17 cellular contexts compared by ENCODE assay signal in genomic region chr13:51179432-51179971, GRCh38. TPM values are rescaled to one million over a fixed set of nuclear protein-coding genes. Genes with fewer than 3 reads are reported as not detected.
DNase-seq lines count a peak whose midpoint lies in the region; ATAC-seq and TF ChIP-seq lines count a peak whose summit lies in the region.
"Had no signal": no experiment of that assay in that cellular context is flagged by ENCODE, and none has a peak within 500 bp of the region (broad histone marks: within the 10 kb centered on the region; RNA-seq: fewer than 3 reads in every experiment).

No MANE protein-coding gene starts in this region.

- peak overlapping the region; percentile 100 for H3K27ac ChIP-seq in GM23338 (ENCODE audit: low read depth)
- H3K27ac ChIP-seq: BLaER1 had no signal

- H3K36me3 ChIP-seq in GM23338 (ENCODE audit: insufficient read depth): peaks cover 55% of the 10 kb centered on the region
- H3K36me3 ChIP-seq: BE2C, BLaER1 had no signal

- peaks cover 26% of the 10 kb centered on the region for H4K20me1 ChIP-seq in GM23338 (replicated peaks; ENCODE audit: insufficient read depth)
- H4K20me1 ChIP-seq: BLaER1 had no signal

- no peaks in the 10 kb centered on the region for H3K9me2 ChIP-seq in GM23338 (ENCODE audit: insufficient read depth)

- H3K27me3 Mint-ChIP-seq in GM23338 (ENCODE audit: insufficient read depth, low read depth, poor library complexity) (peaks cover 27% of the 10 kb centered on the region), WTC11 (ENCODE audit: low read depth) (no peaks in the 10 kb centered on the region)
- H3K27me3 Mint-ChIP-seq in T-helper 2 cell treated with Interferon-gamma antibody and Interleukin-4, amounts not matched to agents 5 μg/mL and 100 μg/mL, for 36 hours (ENCODE audit: low read depth): peaks cover 35% of the 10 kb centered on the region

- DNase-seq in GM23338 (ENCODE audit: low spot score) (no peak), WTC11 (ENCODE audit: low spot score) (no peak), activated gamma-delta T cell treated with Interleukin-2 at 50 U/mL for 16 hours (no peak)
- DNase-seq in T-helper 2 cell treated with Interferon-gamma antibody and Interleukin-4, amounts not matched to agents 5 μg/mL and 100 μg/mL, for 36 hours (ENCODE audit: low spot score): no peak
- DNase-seq: 8988T; ACHN; BE2C; C1 segment of cervical spinal cord; CD4-positive, alpha-beta memory T cell; CD4-positive, CD25-positive, alpha-beta regulatory T cell; CD8-positive, alpha-beta memory T cell; COR-L47; DMS79 treated with DMSO at 0.1 percent for 48 hours; GF-D8 had no signal

- ATAC-seq in GM23338 (no peak), WTC11 (no peak)
- no peak for ATAC-seq in activated CD4-positive, CD25-positive, alpha-beta regulatory T cell treated with anti-CD3 and anti-CD28 coated beads, Interleukin-2, amount 50 U/mL, for 24 hours

- H3K4me3 Mint-ChIP-seq in GM23338 (0 out of 3 replicates have a peak overlapping the region, but pooled peaks have one; percentile 17), WTC11 (no peak overlapping the region)
- H3K4me3 Mint-ChIP-seq in T-helper 2 cell treated with Interferon-gamma antibody and Interleukin-4, amounts not matched to agents 5 μg/mL and 100 μg/mL, for 36 hours: no peak overlapping the region
- H3K4me3 Mint-ChIP-seq: CD14-positive monocyte; CD4-positive, alpha-beta memory T cell; CD4-positive, CD25-positive, alpha-beta regulatory T cell; CD8-positive, alpha-beta memory T cell had no signal

- peaks cover 63% of the 10 kb centered on the region for H3F3A ChIP-seq in GM23338 (replicated peaks; ENCODE audit: low read depth)

- H3K27ac Mint-ChIP-seq in GM23338: no peak overlapping the region
- peak overlapping the region; percentile 30; the same call in 1 of the 2 replicates for H3K27ac Mint-ChIP-seq in WTC11
- no peak overlapping the region for H3K27ac Mint-ChIP-seq in T-helper 2 cell treated with Interferon-gamma antibody and Interleukin-4, amounts not matched to agents 5 μg/mL and 100 μg/mL, for 36 hours
- H3K27ac Mint-ChIP-seq: CD14-positive monocyte; CD4-positive, alpha-beta memory T cell; CD4-positive, CD25-positive, alpha-beta regulatory T cell; CD8-positive, alpha-beta memory T cell had no signal

- peaks cover 74% of the 10 kb centered on the region for H3K36me3 Mint-ChIP-seq in GM23338 (ENCODE audit: low read depth)
- peaks cover 76% of the 10 kb centered on the region for H3K36me3 Mint-ChIP-seq in WTC11
- no peaks in the 10 kb centered on the region for H3K36me3 Mint-ChIP-seq in T-helper 2 cell treated with Interferon-gamma antibody and Interleukin-4, amounts not matched to agents 5 μg/mL and 100 μg/mL, for 36 hours (ENCODE audit: low read depth)
- H3K36me3 Mint-ChIP-seq: CD14-positive monocyte; CD4-positive, alpha-beta memory T cell; CD4-positive, CD25-positive, alpha-beta regulatory T cell; CD8-positive, alpha-beta memory T cell had no signal

- H3K9me3 Mint-ChIP-seq in GM23338: no peaks in the 10 kb centered on the region; the same call in 2 of the 3 replicates
- no peaks in the 10 kb centered on the region for H3K9me3 Mint-ChIP-seq in WTC11
- H3K9me3 Mint-ChIP-seq in T-helper 2 cell treated with Interferon-gamma antibody and Interleukin-4, amounts not matched to agents 5 μg/mL and 100 μg/mL, for 36 hours: no peaks in the 10 kb centered on the region
- H3K9me3 Mint-ChIP-seq: CD8-positive, alpha-beta memory T cell had no signal

- H3K4me2 ChIP-seq in GM23338: no peak overlapping the region
- H3K4me2 ChIP-seq: BLaER1 had no signal

- H3K4me1 Mint-ChIP-seq in GM23338 (peaks cover 66% of the 10 kb centered on the region), WTC11 (peaks cover 70% of the 10 kb centered on the region)
- no peaks in the 10 kb centered on the region for H3K4me1 Mint-ChIP-seq in T-helper 2 cell treated with Interferon-gamma antibody and Interleukin-4, amounts not matched to agents 5 μg/mL and 100 μg/mL, for 36 hours (ENCODE audit: low read depth)
- H3K4me1 Mint-ChIP-seq: CD4-positive, alpha-beta memory T cell; CD4-positive, CD25-positive, alpha-beta regulatory T cell; CD8-positive, alpha-beta memory T cell had no signal

- peaks cover 58% of the 10 kb centered on the region for H3K4me1 ChIP-seq in GM23338 (ENCODE audit: insufficient read depth)
- H3K4me1 ChIP-seq: BE2C, BLaER1 had no signal

- no peak overlapping the region for H3K4me3 ChIP-seq in GM23338
- H3K4me3 ChIP-seq: BLaER1 had no signal

- TF ChIP-seq CTCF in GM23338 (conservative IDR thresholded peaks at IDR 0.05; ENCODE audit: low read depth in 2 of 2): no peak
- no peak for TF ChIP-seq CTCF in WTC11 (IDR thresholded peaks at IDR 0.05)

- H2AFZ ChIP-seq in GM23338: no peak overlapping the region

- CTCF ChIA-PET in WTC11 (lab: Charles Lee): interaction anchor here (1.2 to 3.4 kb wide), 4 partner anchors 30 to 107 kb away, joined by 4 to 21 read pairs (median 6); no protein-coding TSS in a partner anchor

- POLR2A ChIA-PET in WTC11 (lab: Charles Lee): interaction anchor here (1.0 kb wide), 2 partner anchors 44 to 64 kb away, joined by 4 read pairs; no protein-coding TSS in a partner anchor

- H3K79me2 ChIP-seq in GM23338 (replicated peaks; ENCODE audit: insufficient read depth): peaks cover 18% of the 10 kb centered on the region

- no peaks in the 10 kb centered on the region for H3K27me3 ChIP-seq in GM23338 (ENCODE audit: insufficient read depth)
- H3K27me3 ChIP-seq: BE2C, BLaER1 had no signal

TF ChIP-seq in GM23338, 12 proteins besides CTCF, POLR2A, EP300 and RAD21:
- TF ChIP-seq NANOG (IDR thresholded peaks at IDR 0.05; ENCODE audit: borderline replicate concordance) (no peak), POLR2AphosphoS5 (IDR thresholded peaks at IDR 0.05; ENCODE audit: low read depth) (peak; percentile 64), EZH2 (IDR thresholded peaks at IDR 0.05; ENCODE audit: low read depth, unreplicated experiment) (no peak)
TF ChIP-seq in GM23338: peak in this region for 1.

TF ChIP-seq in WTC11, 78 proteins besides CTCF, POLR2A, EP300 and RAD21:
- TF ChIP-seq PRRX2 (CRISPR knock-in tag; IDR thresholded peaks at IDR 0.05) (peak; percentile 56; the same call in 1 of the 2 replicates), ZNF416 (CRISPR knock-in tag; IDR thresholded peaks at IDR 0.05) (peak; percentile 23; the same call in 1 of the 2 replicates), EMX1 (CRISPR knock-in tag; IDR thresholded peaks at IDR 0.05) (0 out of 2 replicates have a peak, but pooled peaks have one; percentile 68), NFATC4 (CRISPR knock-in tag; IDR thresholded peaks at IDR 0.05) (peak; percentile 60; the same call in 1 of the 2 replicates), ZNF423 (CRISPR knock-in tag; IDR thresholded peaks at IDR 0.05) (no peak)
- TF ChIP-seq, protein P1, sequence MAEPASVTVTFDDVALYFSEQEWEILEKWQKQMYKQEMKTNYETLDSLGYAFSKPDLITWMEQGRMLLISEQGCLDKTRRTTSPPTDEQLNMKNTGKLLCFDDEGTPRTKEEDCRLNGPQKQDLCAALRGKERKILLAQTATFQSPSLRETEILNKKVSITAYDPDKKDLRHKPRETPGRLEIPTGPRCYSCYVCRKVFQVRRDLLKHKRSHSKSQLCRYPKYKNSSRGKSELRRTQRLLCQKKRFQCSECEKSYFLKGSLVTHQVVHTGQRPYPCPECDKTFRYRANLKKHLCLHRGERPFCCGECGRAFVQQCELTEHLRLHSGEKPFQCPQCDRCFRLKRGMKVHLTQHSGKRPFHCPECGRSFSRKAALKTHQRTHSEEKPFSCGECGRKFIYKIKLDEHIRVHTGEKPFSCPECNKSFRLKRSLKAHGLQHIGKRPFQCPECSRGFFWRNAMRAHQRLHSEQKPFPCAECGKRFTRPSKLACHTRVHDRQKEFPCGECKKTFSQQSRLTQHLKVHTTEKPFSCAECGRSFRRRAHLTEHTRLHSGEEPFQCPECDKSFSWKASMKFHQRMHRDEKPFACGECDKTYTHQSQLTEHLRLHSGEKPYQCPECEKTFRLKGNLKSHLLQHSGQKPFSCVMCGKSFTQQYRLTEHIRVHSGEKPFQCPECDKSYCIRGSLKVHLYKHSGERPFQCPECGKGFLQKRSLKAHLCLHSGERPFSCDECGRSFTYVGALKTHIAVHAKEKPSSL (CRISPR knock-in tag; conservative IDR thresholded peaks at IDR 0.05): peak; percentile 51; the same call in 1 of the 2 replicates

RNA-seq across cellular contexts. Expression of gene FAM124A, which starts 42.7 kb away (rescaled TPM):
- total RNA-seq in GM23338 (2014; rRNA removed; shearing (Covaris generic)): 84.1 and 109 TPM in 2 replicates
- polyA plus RNA-seq in GM23338 (2016; fragmentation: Nextera tagmentation; extraction: Ambion mirVana): 35.9 and 37.7 TPM in 2 replicates
- 41.2 to 45.8 TPM (median 41.6 TPM) in 3 replicates for total RNA-seq in WTC11 (2021)
- total RNA-seq: CD4-positive, alpha-beta memory T cell; CD4-positive, CD25-positive, alpha-beta regulatory T cell had no signal
- polyA plus RNA-seq: CD4-positive, alpha-beta memory T cell; CD4-positive, CD25-positive, alpha-beta regulatory T cell; CD8-positive, alpha-beta memory T cell had no signal
